1 cellular context compared by ENCODE assay signal in genomic region chr7:20238268-20238753, GRCh38.
TF ChIP-seq lines count a peak whose summit lies in the region.

No MANE protein-coding gene starts in this region.

TF ChIP-seq in IMR-90, 13 proteins besides CTCF, POLR2A, EP300 and RAD21:
- TF ChIP-seq BHLHE40 (IDR thresholded peaks at IDR 0.05; ENCODE audit: low read depth, low read length) (no peak), ELK1 (IDR thresholded peaks at IDR 0.05; ENCODE audit: borderline replicate concordance, low read depth, low read length) (no peak), MXI1 (IDR thresholded peaks at IDR 0.05; ENCODE audit: borderline replicate concordance, low read depth, low read length) (no peak), CHD1 (IDR thresholded peaks at IDR 0.05; ENCODE audit: low read depth, low read length) (no peak), NFE2L2 (IDR thresholded peaks at IDR 0.05; ENCODE audit: low read depth, low read length) (no peak), RFX5 (IDR thresholded peaks at IDR 0.05; ENCODE audit: low read depth, low read length) (no peak), USF2 (IDR thresholded peaks at IDR 0.05; ENCODE audit: low read depth, low read length) (no peak), MAZ (IDR thresholded peaks at IDR 0.05; ENCODE audit: borderline replicate concordance, low read depth, low read length) (no peak), MAFK (IDR thresholded peaks at IDR 0.05; ENCODE audit: low read depth, low read length) (no peak), FOS (IDR thresholded peaks at IDR 0.05; ENCODE audit: low read depth, low read length) (no peak), SMC3 (IDR thresholded peaks at IDR 0.05; ENCODE audit: low read depth, low read length) (no peak), CEBPB (IDR thresholded peaks at IDR 0.05; ENCODE audit: low read depth, low read length) (no peak)
